Comparison of ENCODE assay signal across 1 cellular context in the genomic region with DNA sequence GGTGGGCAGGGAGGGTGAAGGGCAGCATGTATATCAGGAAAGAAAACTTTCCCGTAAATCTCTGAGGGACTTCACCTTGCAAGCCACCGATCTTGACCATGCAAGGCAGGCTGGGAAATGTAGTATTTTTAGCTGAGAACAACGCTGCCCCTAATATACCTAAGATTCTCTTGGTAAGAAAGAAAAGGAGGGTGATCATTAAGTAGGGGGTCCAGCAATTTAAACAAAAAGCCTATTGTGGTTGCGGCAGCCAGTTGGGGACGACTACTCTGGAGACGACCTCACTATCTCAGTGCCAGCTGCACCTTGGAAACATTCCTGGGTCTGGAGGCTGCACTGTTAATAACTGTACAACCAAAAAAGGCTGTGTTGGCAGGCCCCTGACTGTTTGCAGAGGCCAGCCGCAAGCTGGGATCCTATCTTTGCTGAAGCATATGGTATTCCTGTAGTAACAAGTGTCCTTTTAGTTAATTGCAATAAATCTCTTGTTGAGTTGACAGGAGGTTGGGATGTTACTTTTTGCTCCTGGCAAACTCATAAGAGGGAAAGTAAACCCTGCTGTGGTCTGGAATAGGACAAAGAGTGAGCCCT.
TF ChIP-seq lines count a peak whose summit lies in the region.

No MANE protein-coding gene starts in this region.

TF ChIP-seq in GM12878, 131 proteins besides CTCF, POLR2A, EP300 and RAD21:
- peak; percentile 34 for TF ChIP-seq SIX5 (IDR thresholded peaks at IDR 0.05; ENCODE audit: low read depth, low read length, severe bottlenecking)
- TF ChIP-seq MTA2 (IDR thresholded peaks at IDR 0.05; ENCODE audit: low read depth), result no peak
